20 cellular contexts compared by ENCODE assay signal in the genomic region with DNA sequence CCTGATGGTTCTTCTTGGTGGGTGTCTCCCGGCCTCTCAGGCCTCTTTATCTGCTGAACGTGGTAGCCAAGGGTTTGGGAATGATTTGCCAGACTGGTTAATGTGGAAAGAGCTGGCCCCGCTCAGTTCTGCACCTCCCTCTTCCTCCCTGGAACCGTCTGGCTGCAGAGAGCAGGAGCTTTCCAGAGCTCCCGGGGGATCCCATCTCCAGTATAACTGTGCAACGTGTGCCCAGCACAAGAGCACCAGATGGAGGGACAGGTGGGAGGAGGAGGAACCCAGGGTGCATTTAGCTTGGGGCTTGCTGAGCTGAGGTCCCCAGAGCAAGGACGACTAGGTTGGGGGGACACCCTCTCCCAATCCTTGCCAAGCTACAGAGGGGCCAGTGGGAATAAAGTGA. TPM values are rescaled to one million over a fixed set of nuclear protein-coding genes. Genes with fewer than 3 reads are reported as not detected.
"Had no signal": no experiment of that assay in that cellular context is flagged by ENCODE, and none has a peak within 500 bp of the region (broad histone marks: within the 10 kb centered on the region; RNA-seq: fewer than 3 reads in every experiment).

No MANE protein-coding gene starts in this region.

- H3K27me3 ChIP-seq: foreskin keratinocyte, ovary, right lobe of liver, vagina had no signal

- H3K27ac ChIP-seq: breast epithelium, esophagus muscularis mucosa, foreskin keratinocyte, ovary, right lobe of liver, thoracic aorta, vagina had no signal

- H3K36me3 ChIP-seq: breast epithelium, esophagus muscularis mucosa, ovary, right lobe of liver, thoracic aorta, vagina had no signal

- DNase-seq: activated CD4-positive, alpha-beta T cell treated with anti-CD3 and anti-CD28 coated beads, Interleukin-2, amount 50 U/mL, for 1 hour; activated CD8-positive, alpha-beta memory T cell treated with anti-CD3 and anti-CD28 coated beads, Interleukin-2, amount 10 ng/mL, durations not matched to agents 7 days and 5 days; activated CD8-positive, alpha-beta T cell treated with anti-CD3 and anti-CD28 coated beads for 36 hours; activated naive CD4-positive, alpha-beta T cell; activated T-cell treated with anti-CD3 and anti-CD28 coated beads, Interleukin-2, amount 50 U/mL, for 48 hours; central memory CD4-positive, alpha-beta T cell; endodermal cell; foreskin keratinocyte; left cardiac atrium; left ventricle myocardium superior; naive B cell; nephron progenitor cell; ovary; stimulated activated CD4-positive, alpha-beta T cell treated with anti-CD3 and anti-CD28 coated beads, Interleukin-12 subunit alpha, Interleukin-12 subunit beta, amount 100 ng/mL, for 4 hours; stimulated activated CD4-positive, alpha-beta T cell treated with anti-CD3 and anti-CD28 coated beads, Interleukin-4, amount 100 ng/mL, for 24 hours had no signal

- H3K4me1 ChIP-seq: breast epithelium, esophagus muscularis mucosa, foreskin keratinocyte, right lobe of liver, vagina had no signal

- H3K9me3 ChIP-seq: right lobe of liver, thoracic aorta, vagina had no signal

- H3K4me3 ChIP-seq: breast epithelium, esophagus muscularis mucosa, ovary, right lobe of liver, thoracic aorta, vagina had no signal

RNA-seq across cellular contexts. Expression of a gene that starts 5.0 kb away (rescaled TPM):
- polyA plus RNA-seq: foreskin keratinocyte, ovary had no signal

RNA-seq across cellular contexts. Expression of a gene that starts 10.5 kb away (rescaled TPM):
- polyA plus RNA-seq: foreskin keratinocyte, ovary had no signal

RNA-seq across cellular contexts. Expression of a gene that starts 34.6 kb away (rescaled TPM):
- polyA plus RNA-seq: foreskin keratinocyte had no signal

RNA-seq across cellular contexts. Expression of a gene that starts 42.4 kb away (rescaled TPM):
- polyA plus RNA-seq: foreskin keratinocyte had no signal

RNA-seq across cellular contexts. Expression of a gene that starts 46.1 kb away (rescaled TPM):
- polyA plus RNA-seq: foreskin keratinocyte had no signal
